Comparison of ENCODE assay signal across 1 cellular context in genomic region chr12:65740873-65741600, GRCh38.
TF ChIP-seq lines count a peak whose summit lies in the region.

No MANE protein-coding gene starts in this region.

TF ChIP-seq in HepG2, 621 proteins besides CTCF, POLR2A, EP300 and RAD21 (continued from another document and continues in another):
- no peak for TF ChIP-seq IRF1 (CRISPR knock-in tag; IDR thresholded peaks at IDR 0.05; ENCODE audit: low read depth)
- TF ChIP-seq KLF13 (CRISPR knock-in tag; IDR thresholded peaks at IDR 0.05), result no peak
- no peak for TF ChIP-seq ZNF839 (CRISPR knock-in tag; IDR thresholded peaks at IDR 0.05; ENCODE audit: borderline replicate concordance)
- TF ChIP-seq PRPF4 (IDR thresholded peaks at IDR 0.05; ENCODE audit: low read depth, low read length, poor library complexity, severe bottlenecking), result no peak
- no peak for TF ChIP-seq NFIB (CRISPR knock-in tag; IDR thresholded peaks at IDR 0.05; ENCODE audit: borderline replicate concordance)
- TF ChIP-seq GPBP1L1 (CRISPR knock-in tag; IDR thresholded peaks at IDR 0.05), result no peak
- 0 out of 2 replicates have a peak, but pooled peaks have one; percentile 34 for TF ChIP-seq ZC3H13 (CRISPR knock-in tag; IDR thresholded peaks at IDR 0.05)
- no peak for TF ChIP-seq TRIM22 (IDR thresholded peaks at IDR 0.05)
- no peak for TF ChIP-seq ZBTB49 (CRISPR knock-in tag; IDR thresholded peaks at IDR 0.05; ENCODE audit: borderline replicate concordance)
- TF ChIP-seq DMAP1 (CRISPR knock-in tag; IDR thresholded peaks at IDR 0.05), result no peak
- no peak; the same call in 1 of the 2 replicates for TF ChIP-seq DRAP1 (CRISPR knock-in tag; IDR thresholded peaks at IDR 0.05)
- no peak for TF ChIP-seq IKZF1 (IDR thresholded peaks at IDR 0.05)
- peak; percentile 68 for TF ChIP-seq ZFX (CRISPR knock-in tag; IDR thresholded peaks at IDR 0.05; ENCODE audit: low read depth)
- TF ChIP-seq ZNF772 (CRISPR knock-in tag; IDR thresholded peaks at IDR 0.05), result no peak
- TF ChIP-seq ZFP36L2 (CRISPR knock-in tag; IDR thresholded peaks at IDR 0.05), result no peak
- no peak for TF ChIP-seq THAP11 (CRISPR knock-in tag; IDR thresholded peaks at IDR 0.05)
- TF ChIP-seq PHF8 (CRISPR knock-in tag; IDR thresholded peaks at IDR 0.05), result peak; percentile 74
- TF ChIP-seq SALL1 (CRISPR knock-in tag; IDR thresholded peaks at IDR 0.05), result peak; percentile 68; the same call in 1 of the 2 replicates
- peak; percentile 51; the same call in 1 of the 2 replicates for TF ChIP-seq KDM2A (CRISPR knock-in tag; IDR thresholded peaks at IDR 0.05; ENCODE audit: borderline replicate concordance, low read depth)
- no peak for TF ChIP-seq ZZZ3 (CRISPR knock-in tag; IDR thresholded peaks at IDR 0.05; ENCODE audit: borderline replicate concordance)
- TF ChIP-seq HDAC1 (CRISPR knock-in tag; IDR thresholded peaks at IDR 0.05), result peak; percentile 24; the same call in 1 of the 2 replicates
- TF ChIP-seq CBX5 (CRISPR knock-in tag; IDR thresholded peaks at IDR 0.05; ENCODE audit: borderline replicate concordance), result no peak
- no peak for TF ChIP-seq ZNF513 (CRISPR knock-in tag; conservative IDR thresholded peaks at IDR 0.05)
- no peak for TF ChIP-seq SMC3 (IDR thresholded peaks at IDR 0.05; ENCODE audit: low read length)
- TF ChIP-seq ZNF33B (CRISPR knock-in tag; IDR thresholded peaks at IDR 0.05), result no peak
- TF ChIP-seq ZNF207 (IDR thresholded peaks at IDR 0.05; ENCODE audit: borderline replicate concordance), result no peak
- peak; percentile 72 for TF ChIP-seq NFYB (CRISPR knock-in tag; IDR thresholded peaks at IDR 0.05)
- no peak for TF ChIP-seq ZNF784 (CRISPR knock-in tag; IDR thresholded peaks at IDR 0.05; ENCODE audit: borderline replicate concordance)
- no peak for TF ChIP-seq ZNF24 (IDR thresholded peaks at IDR 0.05)
- no peak for TF ChIP-seq ATF3 (CRISPR knock-in tag; IDR thresholded peaks at IDR 0.05)
- no peak for TF ChIP-seq RBM22 (optimal IDR thresholded peaks at IDR 0.05; ENCODE audit: low read length)
- TF ChIP-seq MED8 (CRISPR knock-in tag; IDR thresholded peaks at IDR 0.05; ENCODE audit: insufficient replicate concordance), result no peak
- TF ChIP-seq ZSCAN25 (CRISPR knock-in tag; IDR thresholded peaks at IDR 0.05), result peak; percentile 39; the same call in 1 of the 2 replicates
- TF ChIP-seq BRF2 (CRISPR knock-in tag; IDR thresholded peaks at IDR 0.05), result no peak
- peak; percentile 68 for TF ChIP-seq NFYC (CRISPR knock-in tag; IDR thresholded peaks at IDR 0.05)
- TF ChIP-seq YEATS4 (CRISPR knock-in tag; IDR thresholded peaks at IDR 0.05; ENCODE audit: borderline replicate concordance), result 0 out of 2 replicates have a peak, but pooled peaks have one; percentile 24
- no peak for TF ChIP-seq ZNF549 (CRISPR knock-in tag; IDR thresholded peaks at IDR 0.05)
- TF ChIP-seq SNRNP70 (IDR thresholded peaks at IDR 0.05; ENCODE audit: low read depth, low read length), result no peak
- TF ChIP-seq NR2F6 (IDR thresholded peaks at IDR 0.05), result no peak
- TF ChIP-seq NR2F6 (CRISPR knock-in tag; IDR thresholded peaks at IDR 0.05), result no peak
- no peak for TF ChIP-seq CHD2 (IDR thresholded peaks at IDR 0.05; ENCODE audit: low read depth, low read length)
- no peak for TF ChIP-seq GATAD1 (CRISPR knock-in tag; IDR thresholded peaks at IDR 0.05)
- TF ChIP-seq MLLT10 (CRISPR knock-in tag; IDR thresholded peaks at IDR 0.05), result no peak
- no peak for TF ChIP-seq TBP (CRISPR knock-in tag; IDR thresholded peaks at IDR 0.05)
- 0 out of 2 replicates have a peak, but pooled peaks have one; percentile 18 for TF ChIP-seq PRDM10 (CRISPR knock-in tag; IDR thresholded peaks at IDR 0.05; ENCODE audit: low read depth)
- no peak for TF ChIP-seq SETDB1 (CRISPR knock-in tag; IDR thresholded peaks at IDR 0.05; ENCODE audit: borderline replicate concordance)
- no peak for TF ChIP-seq ISX (CRISPR knock-in tag; conservative IDR thresholded peaks at IDR 0.05)
- TF ChIP-seq SNAI1 (CRISPR knock-in tag; IDR thresholded peaks at IDR 0.05; ENCODE audit: borderline replicate concordance), result no peak
- TF ChIP-seq ZNF280B (CRISPR knock-in tag; IDR thresholded peaks at IDR 0.05; ENCODE audit: borderline replicate concordance), result 0 out of 2 replicates have a peak, but pooled peaks have one; percentile 43
- TF ChIP-seq HMG20B (CRISPR knock-in tag; conservative IDR thresholded peaks at IDR 0.05), result no peak
- TF ChIP-seq RBFOX2 (IDR thresholded peaks at IDR 0.05; ENCODE audit: low read depth, low read length), result peak; percentile 53
- peak; percentile 40; the same call in 1 of the 2 replicates for TF ChIP-seq ZFY (CRISPR knock-in tag; IDR thresholded peaks at IDR 0.05)
- no peak for TF ChIP-seq PREB (CRISPR knock-in tag; IDR thresholded peaks at IDR 0.05)
